ENCODE assay signal across 14 cellular contexts in genomic region chr17:82545071-82545462, GRCh38. TPM values are rescaled to one million over a fixed set of nuclear protein-coding genes. Genes with fewer than 3 reads are reported as not detected.
DNase-seq lines count a peak whose midpoint lies in the region; ATAC-seq and TF ChIP-seq lines count a peak whose summit lies in the region.
"Had no signal": no experiment of that assay in that cellular context is flagged by ENCODE, and none has a peak within 500 bp of the region (broad histone marks: within the 10 kb centered on the region; RNA-seq: fewer than 3 reads in every experiment).

No MANE protein-coding gene starts in this region.

- no peak overlapping the region for H2AFZ ChIP-seq in mesenchymal stem cell (ENCODE audit: low read depth, low read length)

- no peak for DNase-seq in Panc1 (ENCODE audit: low read depth, low spot score)
- DNase-seq in esophagus muscularis mucosa (ENCODE audit: extremely low spot score) = no peak
- no peak for DNase-seq in mesenchymal stem cell
- peak; percentile 77 for DNase-seq in testis
- DNase-seq in NCI-H1930 (lab: John Stamatoyannopoulos, UW) = no peak
- DNase-seq in LoVo (ENCODE audit: low spot score) = no peak
- DNase-seq in NCI-H2081 treated with DMSO at 0.1 percent for 48 hours (lab: John Stamatoyannopoulos, UW) = no peak
- DNase-seq: activated CD4-positive, alpha-beta T cell treated with anti-CD3 and anti-CD28 coated beads for 48 hours; body of pancreas; DMS53; Peyer's patch; T-helper 1 cell had no signal

- H3K27ac ChIP-seq in Panc1 (ENCODE audit: low read length) (no peak overlapping the region), esophagus muscularis mucosa (replicated peaks in 1 of 4) (peak overlapping the region; percentile 11 to 59 (median 46)), mesenchymal stem cell (ENCODE audit: low read length, poor library complexity, severe bottlenecking) (no peak overlapping the region), testis (peak overlapping the region; percentile 83 to 90)
- H3K27ac ChIP-seq: body of pancreas had no signal

- no peak for TF ChIP-seq CTCF in Panc1 (IDR thresholded peaks at IDR 0.05)
- no peak for TF ChIP-seq CTCF in esophagus muscularis mucosa (IDR thresholded peaks at IDR 0.05)
- TF ChIP-seq CTCF in testis (IDR thresholded peaks at IDR 0.05) = no peak

- no peak overlapping the region for H3K4ac ChIP-seq in mesenchymal stem cell (ENCODE audit: low read depth in 1 of 2, low read length in 2 of 2)

- H2BK15ac ChIP-seq in mesenchymal stem cell (ENCODE audit: low read depth, poor library complexity, severe bottlenecking) = no peak overlapping the region

- no peak overlapping the region for H2BK12ac ChIP-seq in mesenchymal stem cell (ENCODE audit: low read length in 2 of 2)

- BruUV-seq in Panc1 (replicated peaks; lab: Mats Ljungman, UMichigan) = TSS peak; percentile 1

- in situ Hi-C loops in Panc1 (cut with HindIII; ENCODE audit: low pct_unique_long_range_greater_than_20kb, low sequenced_read_pairs) = no loop called here

- no peaks in the 10 kb centered on the region for H3K27me3 ChIP-seq in Panc1 (ENCODE audit: control insufficient read depth, insufficient read depth, low read length)
- no peaks in the 10 kb centered on the region for H3K27me3 ChIP-seq in esophagus muscularis mucosa
- no peaks in the 10 kb centered on the region for H3K27me3 ChIP-seq in mesenchymal stem cell (ENCODE audit: control insufficient read depth in 1 of 2, insufficient read depth in 1 of 2, low read length in 2 of 2)
- no peaks in the 10 kb centered on the region for H3K27me3 ChIP-seq in testis
- H3K27me3 ChIP-seq: body of pancreas, Peyer's patch had no signal

- peak overlapping the region; percentile 32 for H3K9ac ChIP-seq in mesenchymal stem cell (ENCODE audit: low read length)

- H3K9me3 ChIP-seq in Panc1 (ENCODE audit: control insufficient read depth, insufficient read depth, low read depth, low read length) (no peaks in the 10 kb centered on the region), esophagus muscularis mucosa (no peaks in the 10 kb centered on the region), mesenchymal stem cell (ENCODE audit: control insufficient read depth, low read length) (no peaks in the 10 kb centered on the region), testis (no peaks in the 10 kb centered on the region)
- H3K9me3 ChIP-seq: body of pancreas, Peyer's patch had no signal

- 68% methylated on average over 8 of the region's 8 CpGs for WGBS in esophagus muscularis mucosa
- WGBS in mesenchymal stem cell = 94% methylated on average over 8 of the region's 8 CpGs
- WGBS in testis, 2 donors = 33 to 49% methylated on average over 8 of the region's 8 CpGs

- no peak overlapping the region for H3K4me2 ChIP-seq in mesenchymal stem cell (ENCODE audit: low read length, poor library complexity, severe bottlenecking)

- H3K23ac ChIP-seq in mesenchymal stem cell (ENCODE audit: low read length in 2 of 2) = no peak overlapping the region

- H3K36me3 ChIP-seq in Panc1 (ENCODE audit: control insufficient read depth, insufficient read depth, low read length) (no peaks in the 10 kb centered on the region), esophagus muscularis mucosa (no peaks in the 10 kb centered on the region), mesenchymal stem cell (ENCODE audit: control insufficient read depth in 1 of 2, insufficient read depth in 2 of 2, low read depth in 1 of 2, low read length in 2 of 2) (no peaks in the 10 kb centered on the region), testis (ENCODE audit: low read depth, missing control alignments) (no peaks in the 10 kb centered on the region)
- H3K36me3 ChIP-seq: Peyer's patch had no signal

- CTCF ChIA-PET in Panc1 (lab: Charles Lee) = no interaction called here

- intact Hi-C loops in Panc1 (cut with micrococcal nuclease; ENCODE audit: unreplicated experiment) (no loop called here), esophagus muscularis mucosa (cut with DNase I) (no loop called here), testis (cut with DNase I; ENCODE audit: low total_unique reads) (no loop called here)

- no peak for TF ChIP-seq POLR2A in esophagus muscularis mucosa (IDR thresholded peaks at IDR 0.05; ENCODE audit: low read depth)
- TF ChIP-seq POLR2A in testis (IDR thresholded peaks at IDR 0.05) = no peak

- H2AK5ac ChIP-seq in mesenchymal stem cell (ENCODE audit: low read length, severe bottlenecking) = no peak overlapping the region

- no peak overlapping the region for H4K8ac ChIP-seq in mesenchymal stem cell (ENCODE audit: low read length)

- no peak overlapping the region for H2BK120ac ChIP-seq in mesenchymal stem cell (ENCODE audit: low read depth, low read length)

- H2BK5ac ChIP-seq in mesenchymal stem cell (ENCODE audit: low read depth, low read length, poor library complexity, severe bottlenecking) = no peak overlapping the region

- H3K79me1 ChIP-seq in mesenchymal stem cell (replicated peaks; ENCODE audit: low read length, poor library complexity, severe bottlenecking) = peaks cover 16% of the 10 kb centered on the region

- H3K4me1 ChIP-seq in Panc1 (ENCODE audit: control insufficient read depth, insufficient read depth, low read length) (peaks cover 20% of the 10 kb centered on the region), esophagus muscularis mucosa (peaks cover 58 to 79% (median 63%) of the 10 kb centered on the region in 4 donors), mesenchymal stem cell (ENCODE audit: control insufficient read depth, insufficient read depth, low read depth, low read length) (peaks cover 4% of the 10 kb centered on the region), testis (peaks cover 23% of the 10 kb centered on the region)

- H3K4me3 ChIP-seq in Panc1 (ENCODE audit: low read depth in 2 of 2, low read length in 2 of 2) (no peak overlapping the region), esophagus muscularis mucosa (peak overlapping the region; percentile 2 to 5 (median 4)), mesenchymal stem cell (ENCODE audit: insufficient read depth in 1 of 2, low read depth in 1 of 2, low read length in 2 of 2) (no peak overlapping the region), testis (peak overlapping the region in 1 of 2 donors; percentile 10)
- H3K4me3 ChIP-seq: body of pancreas, lung had no signal

- no peak for ATAC-seq in Panc1
- ATAC-seq in HG02973 (IDR thresholded peaks at IDR 0.05; ENCODE audit: unreplicated experiment) = no peak
- ATAC-seq: body of pancreas had no signal

- no peak overlapping the region for H3K18ac ChIP-seq in mesenchymal stem cell (ENCODE audit: low read depth in 1 of 2, low read length in 2 of 2)

- H4K91ac ChIP-seq in mesenchymal stem cell (ENCODE audit: low read length) = no peak overlapping the region

- POLR2A ChIA-PET in Panc1 (lab: Charles Lee) = interaction anchor here (0.6 kb wide), 2 partner anchors 10 to 34 kb away, joined by 3 to 14 read pairs; no protein-coding TSS in a partner anchor

- no peak for TF ChIP-seq EP300 in esophagus muscularis mucosa (IDR thresholded peaks at IDR 0.05)

- no peak overlapping the region for H3K14ac ChIP-seq in mesenchymal stem cell (ENCODE audit: low read length in 2 of 2)

RNA-seq across cellular contexts. Expression of gene FOXK2, which starts 25.5 kb away (rescaled TPM):
- total RNA-seq in Panc1 (2021; ENCODE audit: unreplicated experiment) (143 TPM), esophagus muscularis mucosa (10 to 100 TPM; 27.0 to 51.6 (median 45.3) TPM), testis (10 to 100 TPM; 94.3 to 95.1 TPM)
- 103 TPM for polyA plus RNA-seq in Panc1 (2012; ENCODE audit: insufficient read length)
- 45.8 TPM for polyA plus RNA-seq in mesenchymal stem cell (2013, experiment 1 of 2)
- polyA plus RNA-seq in mesenchymal stem cell (2013, experiment 2 of 2) = 46.2 TPM
- polyA plus RNA-seq in testis (ENCODE audit: insufficient read depth, low read depth, low replicate concordance) = 85.8 TPM

Comparison
In these comparisons a context has a peak if more than half of its experiments do, and no peak if none do; other contexts are left out.
1. H3K27ac ChIP-seq: peak in esophagus muscularis mucosa (4 of 4) and testis (2 of 2); none in Panc1 (single experiment) and mesenchymal stem cell (single experiment).
2. H3K4me3 ChIP-seq: peak in esophagus muscularis mucosa (4 of 4); none in Panc1 (0 of 2) and mesenchymal stem cell (0 of 2).